ENCODE assay signal across 8 cellular contexts in genomic region chr1:40877681-40878080, GRCh38. TPM values are rescaled to one million over a fixed set of nuclear protein-coding genes. Genes with fewer than 3 reads are reported as not detected.
DNase-seq lines count a peak whose midpoint lies in the region; ATAC-seq, FAIRE-seq and TF ChIP-seq lines count a peak whose summit lies in the region.

No MANE protein-coding gene starts in this region.

- H3K27ac Mint-ChIP-seq in type B pancreatic cell = no peak overlapping the region

- peak overlapping the region; percentile 88 for H2AFZ ChIP-seq in osteoblast (ENCODE audit: low read length)

- peaks cover 7% of the 10 kb centered on the region for H3K9me3 Mint-ChIP-seq in activated T-cell treated with anti-CD3 and anti-CD28 coated beads, Interleukin-2, amount 50 U/mL, for 4 hours
- H3K9me3 Mint-ChIP-seq in type B pancreatic cell = peaks cover 7% of the 10 kb centered on the region

- no peak overlapping the region for H3K4me3 Mint-ChIP-seq in activated T-cell treated with anti-CD3 and anti-CD28 coated beads, Interleukin-2, amount 50 U/mL, for 4 hours
- no peak overlapping the region for H3K4me3 Mint-ChIP-seq in type B pancreatic cell

- DNase-seq in activated T-cell treated with anti-CD3 and anti-CD28 coated beads, Interleukin-2, amount 50 U/mL, for 4 hours = peak; percentile 33
- DNase-seq in activated T-cell treated with anti-CD3 and anti-CD28 coated beads, Interleukin-2, amount 50 U/mL, for 1 hour = no peak
- DNase-seq in RCC 7860 (ENCODE audit: low spot score) (peak; percentile 95), epidermal melanocyte (ENCODE audit: insufficient read length, low spot score) (peak; percentile 50), osteoblast (ENCODE audit: insufficient read length, low spot score, missing footprints) (peak; percentile 92), type B pancreatic cell (ENCODE audit: extremely low spot score, unreplicated experiment) (no peak)
- DNase-seq in effector memory CD4-positive, alpha-beta T cell = no peak

- peak; percentile 80 for FAIRE-seq in RCC 7860 (lab: Jason Lieb, UNC)

- H3K79me2 ChIP-seq in osteoblast (ENCODE audit: insufficient read depth, low read length) = no peaks in the 10 kb centered on the region

- peak overlapping the region; percentile 92 for H3K27ac ChIP-seq in osteoblast (ENCODE audit: low read depth, low read length)
- H3K27ac ChIP-seq in effector memory CD4-positive, alpha-beta T cell (ENCODE audit: insufficient read depth, low read length, poor library complexity, severe bottlenecking) = no peak overlapping the region

- H3K27me3 ChIP-seq in osteoblast (ENCODE audit: insufficient read depth, low read length) = no peaks in the 10 kb centered on the region
- no peaks in the 10 kb centered on the region for H3K27me3 ChIP-seq in effector memory CD4-positive, alpha-beta T cell (replicated peaks; ENCODE audit: control insufficient read depth, insufficient read depth, low read length, poor library complexity, severe bottlenecking)

- peaks cover 6% of the 10 kb centered on the region for H3K9me3 ChIP-seq in osteoblast (ENCODE audit: low read depth, low read length)
- H3K9me3 ChIP-seq in effector memory CD4-positive, alpha-beta T cell (ENCODE audit: control insufficient read depth, low read length) = no peaks in the 10 kb centered on the region

- peaks cover 9% of the 10 kb centered on the region for H3K27me3 Mint-ChIP-seq in activated T-cell treated with anti-CD3 and anti-CD28 coated beads, Interleukin-2, amount 50 U/mL, for 4 hours (ENCODE audit: low read depth)
- no peaks in the 10 kb centered on the region for H3K27me3 Mint-ChIP-seq in type B pancreatic cell

- peak overlapping the region; percentile 50 for H3K4me2 ChIP-seq in osteoblast (ENCODE audit: insufficient read depth, low read length)

- no peaks in the 10 kb centered on the region for H3K36me3 ChIP-seq in osteoblast (ENCODE audit: insufficient read depth, low read length)
- no peaks in the 10 kb centered on the region for H3K36me3 ChIP-seq in effector memory CD4-positive, alpha-beta T cell (ENCODE audit: control insufficient read depth, insufficient read depth, low read length)

- H4K20me1 ChIP-seq in osteoblast (ENCODE audit: insufficient read depth, low read length) = no peaks in the 10 kb centered on the region

- H3K36me3 Mint-ChIP-seq in activated T-cell treated with anti-CD3 and anti-CD28 coated beads, Interleukin-2, amount 50 U/mL, for 4 hours (ENCODE audit: insufficient read depth) = no peaks in the 10 kb centered on the region
- H3K36me3 Mint-ChIP-seq in type B pancreatic cell = no peaks in the 10 kb centered on the region

- H3K4me1 ChIP-seq in osteoblast (ENCODE audit: insufficient read depth, low read length) = peaks cover 33% of the 10 kb centered on the region
- peaks cover 15% of the 10 kb centered on the region for H3K4me1 ChIP-seq in effector memory CD4-positive, alpha-beta T cell (ENCODE audit: control insufficient read depth, insufficient read depth, low read length, poor library complexity, severe bottlenecking)

- no peak for ATAC-seq in activated T-cell treated with anti-CD3 and anti-CD28 coated beads, Interleukin-2, amount 50 U/mL, for 4 hours
- no peak for ATAC-seq in GM18867 (IDR thresholded peaks at IDR 0.05; ENCODE audit: unreplicated experiment)

- TF ChIP-seq CTCF in osteoblast (IDR thresholded peaks at IDR 0.05; ENCODE audit: extremely low read depth, low read depth, low read length) = no peak
- no peak for TF ChIP-seq CTCF in type B pancreatic cell (conservative IDR thresholded peaks at IDR 0.05)

- H3K4me3 ChIP-seq in osteoblast (ENCODE audit: insufficient read depth, low read length) = no peak overlapping the region
- H3K4me3 ChIP-seq in effector memory CD4-positive, alpha-beta T cell (ENCODE audit: insufficient read depth, low read depth, low read length, poor library complexity, severe bottlenecking) = no peak overlapping the region

- H3K4me1 Mint-ChIP-seq in activated T-cell treated with anti-CD3 and anti-CD28 coated beads, Interleukin-2, amount 50 U/mL, for 4 hours (ENCODE audit: low read depth) = peaks cover 28% of the 10 kb centered on the region
- H3K4me1 Mint-ChIP-seq in type B pancreatic cell (ENCODE audit: unreplicated experiment) = no peaks in the 10 kb centered on the region

RNA-seq across cellular contexts. Expression of gene CITED4, which starts 15.5 kb away (rescaled TPM):
- 1 to 10 TPM; 3.1 to 3.5 (median 3.2) TPM for total RNA-seq in activated T-cell treated with anti-CD3 and anti-CD28 coated beads, Interleukin-2, amount 50 U/mL, for 4 hours
- total RNA-seq in osteoblast = 1.2 and 3.3 TPM in 2 replicates
- 101 and 207 TPM in 2 replicates for total RNA-seq in type B pancreatic cell (ENCODE audit: low replicate concordance)

Comparison
In these comparisons a context has a peak if more than half of its experiments do, and no peak if none do; other contexts are left out.
1. DNase-seq: peak in activated T-cell treated with anti-CD3 and anti-CD28 coated beads, Interleukin-2, amount 50 U/mL, for 4 hours (single experiment), RCC 7860 (single experiment), epidermal melanocyte (single experiment) and osteoblast (single experiment); none in activated T-cell treated with anti-CD3 and anti-CD28 coated beads, Interleukin-2, amount 50 U/mL, for 1 hour (single experiment), type B pancreatic cell (single experiment) and effector memory CD4-positive, alpha-beta T cell (0 of 3).
2. RNA of gene CITED4, which starts 15.5 kb away (total RNA-seq): 101 to 207 TPM in type B pancreatic cell; 1.2 to 3.3 TPM in osteoblast and 3.1 to 3.5 TPM in activated T-cell treated with anti-CD3 and anti-CD28 coated beads, Interleukin-2, amount 50 U/mL, for 4 hours; every median in the first group is over 10 times any median in the second.